13 cellular contexts compared by ENCODE assay signal in the genomic region with DNA sequence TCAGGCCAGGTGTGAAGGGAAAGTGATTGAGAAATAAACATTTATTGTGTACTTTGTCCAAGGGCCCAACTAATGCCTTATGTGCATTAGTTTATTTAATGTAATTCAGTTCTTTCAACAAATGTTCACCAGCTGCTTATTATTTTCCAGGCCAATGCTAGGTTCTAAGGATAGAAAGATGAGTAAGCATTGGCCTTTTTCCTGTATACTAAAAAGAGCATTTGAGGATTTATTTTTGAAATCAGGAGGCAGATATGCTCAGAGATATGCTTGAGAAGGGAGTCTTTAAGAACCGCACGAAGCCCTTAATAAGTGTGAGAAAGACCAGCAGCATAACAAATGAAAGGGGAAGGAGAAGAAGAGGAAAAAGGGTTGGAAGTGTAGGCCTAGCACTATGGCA. TPM values are rescaled to one million over a fixed set of nuclear protein-coding genes. Genes with fewer than 3 reads are reported as not detected.
"Had no signal": no experiment of that assay in that cellular context is flagged by ENCODE, and none has a peak within 500 bp of the region (broad histone marks: within the 10 kb centered on the region; RNA-seq: fewer than 3 reads in every experiment).

No MANE protein-coding gene starts in this region.

- H3K9ac ChIP-seq: neural progenitor cell had no signal

- H2AFZ ChIP-seq: neural progenitor cell had no signal

- H3K27me3 ChIP-seq: adrenal gland, body of pancreas, neural progenitor cell had no signal

- H3K4me2 ChIP-seq: neural progenitor cell had no signal

- H3K27ac Mint-ChIP-seq: neural progenitor cell; stimulated activated effector memory CD8-positive, alpha-beta T cell treated with anti-CD3 and anti-CD28 coated beads, Interleukin-12 subunit alpha, Interleukin-12 subunit beta, amount 100 ng/mL, for 72 hours; T-helper 17 cell had no signal

- H3K9me3 Mint-ChIP-seq: neural progenitor cell; stimulated activated effector memory CD8-positive, alpha-beta T cell treated with anti-CD3 and anti-CD28 coated beads, Interleukin-12 subunit alpha, Interleukin-12 subunit beta, amount 100 ng/mL, for 72 hours had no signal

- H3K4me3 Mint-ChIP-seq: neural progenitor cell; stimulated activated effector memory CD8-positive, alpha-beta T cell treated with anti-CD3 and anti-CD28 coated beads, Interleukin-12 subunit alpha, Interleukin-12 subunit beta, amount 100 ng/mL, for 72 hours; T-helper 17 cell had no signal

- H3K36me3 ChIP-seq: adrenal gland, neural progenitor cell had no signal

- ATAC-seq: left ventricle myocardium superior; stimulated activated effector memory CD8-positive, alpha-beta T cell treated with anti-CD3 and anti-CD28 coated beads, Interleukin-12 subunit alpha, Interleukin-12 subunit beta, amount 100 ng/mL, for 72 hours had no signal

- H3K27ac ChIP-seq: adrenal gland, body of pancreas, neural progenitor cell had no signal

- DNase-seq: activated CD4-positive, CD25-positive, alpha-beta regulatory T cell; activated naive CD4-positive, alpha-beta T cell treated with anti-CD3 and anti-CD28 coated beads, Interleukin-2, amount 50 U/mL, for 16 hours; activated T-cell treated with anti-CD3 and anti-CD28 coated beads, Interleukin-2, amount 50 U/mL, for 1 hour; adrenal gland; body of pancreas; islet precursor cell; left ventricle myocardium superior; T-helper 17 cell had no signal

- H3K4me3 ChIP-seq: adrenal gland, body of pancreas, neural progenitor cell had no signal

- H3K9me3 ChIP-seq: adrenal gland, body of pancreas had no signal

RNA-seq across cellular contexts. Expression of a gene that starts 32.0 kb away (rescaled TPM):
- total RNA-seq: body of pancreas, epithelial cell of proximal tubule, left ventricle myocardium superior, myocyte, T-helper 17 cell had no signal

RNA-seq across cellular contexts. Expression of a gene that starts 46.1 kb away (rescaled TPM):
- total RNA-seq: body of pancreas, epithelial cell of proximal tubule, left ventricle myocardium superior, mesenteric fat pad, myocyte, T-helper 17 cell had no signal
